ENCODE assay signal across 1 cellular context in genomic region chr14:49867831-49868719, GRCh38.
TF ChIP-seq lines count a peak whose summit lies in the region.

No MANE protein-coding gene starts in this region.

TF ChIP-seq in HepG2, 621 proteins besides CTCF, POLR2A, EP300 and RAD21 (continued from another document and continues in another):
- TF ChIP-seq STAT6 (CRISPR knock-in tag; IDR thresholded peaks at IDR 0.05; ENCODE audit: borderline replicate concordance) (no peak), HBP1 (CRISPR knock-in tag; IDR thresholded peaks at IDR 0.05; ENCODE audit: low read depth) (no peak), NONO (IDR thresholded peaks at IDR 0.05) (no peak), NONO (CRISPR knock-in tag; conservative IDR thresholded peaks at IDR 0.05) (no peak), ZSCAN21 (CRISPR knock-in tag; IDR thresholded peaks at IDR 0.05; ENCODE audit: borderline replicate concordance) (peak; percentile 70), RBFOX2 (IDR thresholded peaks at IDR 0.05; ENCODE audit: low read depth, low read length) (peak; percentile 67), THAP11 (CRISPR knock-in tag; IDR thresholded peaks at IDR 0.05) (peak; percentile 54; the same call in 1 of the 2 replicates), ATF5 (CRISPR knock-in tag; IDR thresholded peaks at IDR 0.05; ENCODE audit: low read depth) (no peak), SMAD1 (CRISPR knock-in tag; IDR thresholded peaks at IDR 0.05; ENCODE audit: borderline replicate concordance, low read depth) (no peak), KLF6 (CRISPR knock-in tag; IDR thresholded peaks at IDR 0.05) (peak; percentile 56; the same call in 1 of the 2 replicates), ZNF121 (CRISPR knock-in tag; IDR thresholded peaks at IDR 0.05) (0 out of 2 replicates have a peak, but pooled peaks have one; percentile 23), ZNF343 (CRISPR knock-in tag; IDR thresholded peaks at IDR 0.05) (0 out of 2 replicates have a peak, but pooled peaks have one; percentile 45), ZNF788 (CRISPR knock-in tag; IDR thresholded peaks at IDR 0.05; ENCODE audit: borderline replicate concordance) (peak; percentile 30; the same call in 1 of the 2 replicates), THAP8 (CRISPR knock-in tag; IDR thresholded peaks at IDR 0.05; ENCODE audit: borderline replicate concordance) (no peak), SAP130 (CRISPR knock-in tag; IDR thresholded peaks at IDR 0.05; ENCODE audit: low read depth) (peak; percentile 75), ZFY (CRISPR knock-in tag; IDR thresholded peaks at IDR 0.05) (peak; percentile 86), HNRNPK (IDR thresholded peaks at IDR 0.05; ENCODE audit: low read depth, low read length, poor library complexity, severe bottlenecking) (no peak), ZNF142 (CRISPR knock-in tag; IDR thresholded peaks at IDR 0.05) (peak; percentile 52; the same call in 1 of the 2 replicates), ZNF333 (CRISPR knock-in tag; IDR thresholded peaks at IDR 0.05; ENCODE audit: borderline replicate concordance) (no peak), MXI1 (IDR thresholded peaks at IDR 0.05; ENCODE audit: borderline replicate concordance, low read depth, low read length) (peak; percentile 42; the same call in 1 of the 3 replicates), LCORL (IDR thresholded peaks at IDR 0.05) (no peak), LCORL (CRISPR knock-in tag; IDR thresholded peaks at IDR 0.05) (peak; percentile 58; the same call in 1 of the 2 replicates), PAXIP1 (CRISPR knock-in tag; conservative IDR thresholded peaks at IDR 0.05) (0 out of 2 replicates have a peak, but pooled peaks have one; percentile 21), PPARG (CRISPR knock-in tag; conservative IDR thresholded peaks at IDR 0.05) (peak; percentile 30; the same call in 1 of the 2 replicates), ZNF850 (CRISPR knock-in tag; conservative IDR thresholded peaks at IDR 0.05) (no peak), KLF11 (CRISPR knock-in tag; IDR thresholded peaks at IDR 0.05) (no peak), HDAC6 (IDR thresholded peaks at IDR 0.05; ENCODE audit: low read depth, low read length) (no peak), ZNF770 (CRISPR knock-in tag; IDR thresholded peaks at IDR 0.05) (0 out of 2 replicates have a peak, but pooled peaks have one; percentile 41), ARNTL (CRISPR knock-in tag; IDR thresholded peaks at IDR 0.05) (0 out of 2 replicates have a peak, but pooled peaks have one; percentile 18), HIC2 (CRISPR knock-in tag; IDR thresholded peaks at IDR 0.05; ENCODE audit: low read depth) (0 out of 2 replicates have a peak, but pooled peaks have one; percentile 26), ATAD3A (CRISPR knock-in tag; IDR thresholded peaks at IDR 0.05) (no peak), FOSL2 (CRISPR knock-in tag; IDR thresholded peaks at IDR 0.05) (0 out of 2 replicates have a peak, but pooled peaks have one; percentile 5), MXD3 (CRISPR knock-in tag; IDR thresholded peaks at IDR 0.05) (0 out of 2 replicates have a peak, but pooled peaks have one; percentile 25)
